In genomic region chr6:151390276-151391020, GRCh38 we compare ENCODE assay signal across 8 cellular contexts. TPM values are rescaled to one million over a fixed set of nuclear protein-coding genes. Genes with fewer than 3 reads are reported as not detected.
A peak's percentile ranks its signal among the peaks of the same experiment; 100 is the strongest.
DNase-seq lines count a peak whose midpoint lies in the region; ATAC-seq and TF ChIP-seq lines count a peak whose summit lies in the region.

No MANE protein-coding gene starts in this region.

- H3K9me3 Mint-ChIP-seq in type B pancreatic cell = no peaks in the 10 kb centered on the region

- H3K27ac ChIP-seq in adipose tissue (ENCODE audit: low read depth, low read length) (peak overlapping the region; percentile 95), heart left ventricle (peak overlapping the region; percentile 96 to 100 (median 99))

- peak overlapping the region; percentile 83 for H3K4me3 ChIP-seq in GM12875 (ENCODE audit: low read depth, low read length)
- H3K4me3 ChIP-seq in heart left ventricle = peak overlapping the region; percentile 71 to 100 (median 94)

- no peaks in the 10 kb centered on the region for H3K9me3 ChIP-seq in heart left ventricle

- no peaks in the 10 kb centered on the region for H3K27me3 Mint-ChIP-seq in type B pancreatic cell

- H3K4me1 Mint-ChIP-seq in type B pancreatic cell (ENCODE audit: unreplicated experiment) = peaks cover 33% of the 10 kb centered on the region

- intact Hi-C loops in heart left ventricle (cut with DNase I) = loop anchor here in 9 of 10 donors (1.0 to 10.0 kb wide), 8 partner anchors 47 to 1592 kb away; partner anchors contain the start of genes RMND1 (in 6 of the 9) and FBXO5 (in 1 of the 9)

- WGBS in adipose tissue, 3 donors = 0 to 1% (median 0%) methylated on average over 37 to 102 of the region's 105 CpGs
- 0 to 1% (median 0%) methylated on average over 10 to 104 of the region's 105 CpGs for WGBS in heart left ventricle, 4 donors

- ATAC-seq in HG02798 (IDR thresholded peaks at IDR 0.05; ENCODE audit: poor library complexity, unreplicated experiment) = peak; percentile 83
- peak; percentile 89 to 94 (median 91) for ATAC-seq in heart left ventricle

- H3K4me1 ChIP-seq in heart left ventricle = peaks cover 12 to 57% (median 42%) of the 10 kb centered on the region in 12 donors

- peak overlapping the region; percentile 82 for H3K4me3 Mint-ChIP-seq in type B pancreatic cell

- peak overlapping the region; percentile 71 for H3K27ac Mint-ChIP-seq in type B pancreatic cell

- TF ChIP-seq CTCF in GM12875 (IDR thresholded peaks at IDR 0.05; ENCODE audit: borderline replicate concordance, insufficient read depth, low read depth, low read length) (no peak), heart left ventricle (IDR thresholded peaks at IDR 0.05) (peak in 1 of 12 donors; percentile 20), type B pancreatic cell (conservative IDR thresholded peaks at IDR 0.05) (no peak)

- TF ChIP-seq POLR2A in heart left ventricle (IDR thresholded peaks at IDR 0.05) = peak in 1 of 2 donors; percentile 13

- peaks cover 0 to 4% (median 0%) of the 10 kb centered on the region in 9 donors for H3K36me3 ChIP-seq in heart left ventricle

- H3K36me3 Mint-ChIP-seq in type B pancreatic cell = peaks cover 12% of the 10 kb centered on the region

- no peaks in the 10 kb centered on the region for H3K27me3 ChIP-seq in heart left ventricle

- peak; percentile 96 for DNase-seq in NCI-H1417 treated with DMSO at 0.1 percent for 48 hours (lab: John Stamatoyannopoulos, UW)
- DNase-seq in SW 1271 (lab: John Stamatoyannopoulos, UW) = peak; percentile 92 to 95
- DNase-seq in heart left ventricle = peak; percentile 97 to 99 (median 98)
- DNase-seq in pons (ENCODE audit: low spot score) = peak; percentile 99
- DNase-seq in type B pancreatic cell (ENCODE audit: extremely low spot score, unreplicated experiment) = peak; percentile 99

RNA-seq across cellular contexts. Expression of gene ZBTB2, which starts 0.9 kb away (rescaled TPM):
- 10 to 100 TPM in 1 of 3 donors, 1 to 10 TPM in 2; 3.5 to 10.9 (median 9.8) TPM for polyA plus RNA-seq in adipose tissue
- 1 to 10 TPM; 4.1 to 8.2 (median 5.8) TPM for total RNA-seq in heart left ventricle
- 1 to 10 TPM; 3.2 to 4.2 TPM for polyA plus RNA-seq in heart left ventricle
- 13.5 and 14.8 TPM in 2 replicates for total RNA-seq in type B pancreatic cell (ENCODE audit: low replicate concordance)

Comparison
In these comparisons a context has a peak if more than half of its experiments do, and no peak if none do; other contexts are left out.
1. Peak in every context shown above with its lines: DNase-seq, ATAC-seq, H3K4me3 ChIP-seq and H3K27ac ChIP-seq.